ENCODE assay signal across 1 cellular context in genomic region chr6:117615981-117616961, GRCh38.
TF ChIP-seq lines count a peak whose summit lies in the region.

No MANE protein-coding gene starts in this region.

TF ChIP-seq in IMR-90, 13 proteins besides CTCF, POLR2A, EP300 and RAD21 (continued from another document):
- TF ChIP-seq CEBPB (IDR thresholded peaks at IDR 0.05; ENCODE audit: low read depth, low read length) (no peak), CHD1 (IDR thresholded peaks at IDR 0.05; ENCODE audit: low read depth, low read length) (no peak), MXI1 (IDR thresholded peaks at IDR 0.05; ENCODE audit: borderline replicate concordance, low read depth, low read length) (no peak), RCOR1 (IDR thresholded peaks at IDR 0.05; ENCODE audit: insufficient replicate concordance, low read length) (no peak), MAFK (IDR thresholded peaks at IDR 0.05; ENCODE audit: low read depth, low read length) (no peak)
